1 cellular context compared by ENCODE assay signal in the genomic region with DNA sequence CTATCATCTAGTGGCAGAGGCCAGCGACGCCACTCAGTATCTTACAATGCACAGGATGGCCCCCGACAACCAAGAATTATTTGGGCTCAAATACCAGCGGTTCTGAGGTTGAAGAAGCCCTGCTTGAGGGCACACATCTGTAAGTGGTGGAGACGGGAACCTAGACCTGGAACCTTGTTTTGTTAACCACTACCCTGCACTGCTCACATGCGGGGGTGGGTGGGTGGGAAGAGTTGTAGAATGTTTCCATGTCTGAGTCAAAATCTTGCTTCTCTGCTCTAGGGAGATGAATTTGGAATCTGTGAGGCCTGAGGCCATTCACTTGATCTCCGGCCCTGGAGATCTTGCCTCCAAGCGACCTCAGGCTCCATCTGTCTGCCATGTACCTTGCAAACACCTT.
TF ChIP-seq lines count a peak whose summit lies in the region.

No MANE protein-coding gene starts in this region.

TF ChIP-seq in H1, 55 proteins besides CTCF, POLR2A, EP300 and RAD21:
- TF ChIP-seq SIRT6 (IDR thresholded peaks at IDR 0.05; ENCODE audit: low read length) (no peak), SUZ12 (IDR thresholded peaks at IDR 0.05; ENCODE audit: low read length) (no peak), NANOG (IDR thresholded peaks at IDR 0.05; ENCODE audit: insufficient read depth, low read depth, low read length, poor library complexity, severe bottlenecking) (no peak), EZH2 (IDR thresholded peaks at IDR 0.05; ENCODE audit: low read depth, low read length, severe bottlenecking) (no peak), ATF2 (IDR thresholded peaks at IDR 0.05; ENCODE audit: low read length) (no peak), YY1 (IDR thresholded peaks at IDR 0.05; ENCODE audit: low read depth, low read length) (no peak), SP4 (IDR thresholded peaks at IDR 0.05; ENCODE audit: low read length) (no peak), CHD1 (IDR thresholded peaks at IDR 0.05; ENCODE audit: low read depth, low read length) (no peak), TCF12 (IDR thresholded peaks at IDR 0.05; ENCODE audit: low read depth, low read length) (no peak), HDAC2 (IDR thresholded peaks at IDR 0.05; ENCODE audit: borderline replicate concordance in 1 of 2, low read depth in 2 of 2, low read length in 2 of 2) (no peak), SP2 (IDR thresholded peaks at IDR 0.05; ENCODE audit: low read length) (no peak), TAF7 (optimal IDR thresholded peaks at IDR 0.05; ENCODE audit: borderline replicate concordance, low read depth, low read length) (no peak), CHD7 (IDR thresholded peaks at IDR 0.05; ENCODE audit: insufficient replicate concordance, low read length) (no peak), SP1 (IDR thresholded peaks at IDR 0.05; ENCODE audit: low read depth, low read length) (no peak), BCL11A (IDR thresholded peaks at IDR 0.05; ENCODE audit: low read depth in 2 of 2, low read length in 2 of 2) (no peak), RBBP5 (IDR thresholded peaks at IDR 0.05; ENCODE audit: borderline replicate concordance, low read depth, low read length) (no peak)
- TF ChIP-seq, protein P1, sequence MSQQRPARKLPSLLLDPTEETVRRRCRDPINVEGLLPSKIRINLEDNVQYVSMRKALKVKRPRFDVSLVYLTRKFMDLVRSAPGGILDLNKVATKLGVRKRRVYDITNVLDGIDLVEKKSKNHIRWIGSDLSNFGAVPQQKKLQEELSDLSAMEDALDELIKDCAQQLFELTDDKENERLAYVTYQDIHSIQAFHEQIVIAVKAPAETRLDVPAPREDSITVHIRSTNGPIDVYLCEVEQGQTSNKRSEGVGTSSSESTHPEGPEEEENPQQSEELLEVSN (IDR thresholded peaks at IDR 0.05): no peak
